Comparison of ENCODE assay signal across 20 cellular contexts in genomic region chr11:87304350-87304749, GRCh38.
"Had no signal": no experiment of that assay in that cellular context is flagged by ENCODE, and none has a peak within 500 bp of the region (broad histone marks: within the 10 kb centered on the region; RNA-seq: fewer than 3 reads in every experiment).

No MANE protein-coding gene starts in this region.

- DNase-seq: activated CD4-positive, alpha-beta T cell treated with anti-CD3 and anti-CD28 coated beads for 48 hours; activated CD4-positive, CD25-positive, alpha-beta regulatory T cell; activated CD8-positive, alpha-beta T cell treated with anti-CD3 and anti-CD28 coated beads, Interleukin-2, amount 10 ng/mL, durations not matched to agents 7 days and 5 days; activated naive CD4-positive, alpha-beta T cell treated with anti-CD3 and anti-CD28 coated beads for 36 hours; activated naive CD8-positive, alpha-beta T cell treated with anti-CD3 and anti-CD28 coated beads, Interleukin-2, amount 50 U/mL, for 24 hours; activated T-cell treated with anti-CD3 and anti-CD28 coated beads, Interleukin-2, amount 50 U/mL, for 24 hours; cerebellar nuclear complex; cortex of kidney; erythroblast; kidney; mesenchymal stem cell; naive thymus-derived CD8-positive, alpha-beta T cell; ovary; spleen; stimulated activated CD4-positive, alpha-beta T cell treated with anti-CD3 and anti-CD28 coated beads, Interleukin-4, amount 100 ng/mL, for 4 hours; T-cell; T-helper 9 cell had no signal

- ATAC-seq: activated CD8-positive, alpha-beta T cell treated with anti-CD3 and anti-CD28 coated beads, Interleukin-2, amount 10 ng/mL, durations not matched to agents 7 days and 5 days; activated naive CD8-positive, alpha-beta T cell treated with anti-CD3 and anti-CD28 coated beads, Interleukin-2, amount 50 U/mL, for 24 hours; naive thymus-derived CD8-positive, alpha-beta T cell; stimulated activated memory B cell treated with anti-CD40 and anti-IgM and Interleukin-4, amounts not matched to agents 10 μg/mL and 1 μg/mL and 100 μg/mL, for 72 hours; T-cell had no signal

- FAIRE-seq: endometrium, frontal cortex, kidney had no signal
